28 cellular contexts compared by ENCODE assay signal in the genomic region with DNA sequence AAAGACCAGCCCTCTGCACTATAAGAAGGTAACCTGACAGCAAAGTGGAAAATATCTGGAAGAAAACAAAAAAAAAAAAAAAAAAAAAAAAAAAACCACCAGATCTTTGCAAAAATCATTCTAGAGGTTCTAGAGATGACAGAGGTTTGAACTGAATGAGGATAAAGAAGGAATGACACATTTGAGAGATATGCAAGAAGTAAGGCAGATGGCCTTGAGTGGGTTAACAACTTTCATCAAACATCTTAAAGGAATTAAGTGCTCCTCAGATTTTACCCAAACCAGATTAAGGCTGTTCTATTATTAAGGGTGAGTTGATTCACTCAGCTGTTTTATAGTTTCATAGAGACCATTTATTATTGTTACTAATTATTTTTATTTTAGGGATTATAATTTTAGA.
"Had no signal": no experiment of that assay in that cellular context is flagged by ENCODE, and none has a peak within 500 bp of the region (broad histone marks: within the 10 kb centered on the region; RNA-seq: fewer than 3 reads in every experiment).

No MANE protein-coding gene starts in this region.

- H3K36me3 ChIP-seq: breast epithelium had no signal

- DNase-seq: activated B cell treated with CpG ODN at 0.5 μM for 24 hours; activated CD4-positive, alpha-beta T cell treated with anti-CD3 and anti-CD28 coated beads for 1 hour; activated CD4-positive, alpha-beta T cell treated with anti-CD3 and anti-CD28 coated beads, Interleukin-2, amount 10 ng/mL, durations not matched to agents 24 days and 14 days; activated CD4-positive, alpha-beta T cell treated with anti-CD3 and anti-CD28 coated beads, Interleukin-2, amount 50 U/mL, for 48 hours; activated CD8-positive, alpha-beta memory T cell treated with anti-CD3 and anti-CD28 coated beads, Interleukin-2, amount 10 ng/mL, durations not matched to agents 7 days and 5 days; activated effector memory CD4-positive, alpha-beta T cell treated with anti-CD3 and anti-CD28 coated beads, Interleukin-2, amount 50 U/mL, for 16 hours; activated naive CD4-positive, alpha-beta T cell treated with Interleukin-2 at 50 U/mL for 16 hours; activated naive CD8-positive, alpha-beta T cell treated with anti-CD3 and anti-CD28 coated beads for 36 hours; activated T-cell treated with anti-CD3 and anti-CD28 coated beads, Interleukin-2, amount 50 U/mL, for 24 hours; anterior cingulate cortex; caudate nucleus; KG1; NCI-H1092; NCI-H1417; NCI-H1694; NCI-H2029; NCI-H2107; NCI-H2171 treated with DMSO at 0.1 percent for 48 hours; NCI-H226; NCI-H510A; NCI-H748 treated with DMSO at 0.1 percent for 48 hours; SIG-M5; T-cell; T-helper 2 cell; T1000 had no signal

- H3K27me3 ChIP-seq: breast epithelium had no signal

- FAIRE-seq: TTC549 had no signal

- H3K4me1 Mint-ChIP-seq: activated B cell treated with CpG ODN at 0.5 μM for 24 hours; activated CD4-positive, alpha-beta T cell treated with anti-CD3 and anti-CD28 coated beads, Interleukin-2, amount 10 ng/mL, durations not matched to agents 24 days and 14 days; activated CD8-positive, alpha-beta memory T cell treated with anti-CD3 and anti-CD28 coated beads, Interleukin-2, amount 10 ng/mL, durations not matched to agents 7 days and 5 days; activated naive CD8-positive, alpha-beta T cell treated with anti-CD3 and anti-CD28 coated beads for 36 hours; T-cell had no signal

- H3K9me3 ChIP-seq: breast epithelium had no signal

- H3K9me3 Mint-ChIP-seq: activated B cell treated with CpG ODN at 0.5 μM for 24 hours; activated CD4-positive, alpha-beta T cell treated with anti-CD3 and anti-CD28 coated beads, Interleukin-2, amount 10 ng/mL, durations not matched to agents 24 days and 14 days; activated naive CD8-positive, alpha-beta T cell treated with anti-CD3 and anti-CD28 coated beads for 36 hours; activated T-cell treated with anti-CD3 and anti-CD28 coated beads, Interleukin-2, amount 50 U/mL, for 24 hours; T-cell had no signal

- H3K27ac ChIP-seq: breast epithelium, SK-N-MC had no signal

- H3K27ac Mint-ChIP-seq: activated B cell treated with CpG ODN at 0.5 μM for 24 hours; activated CD4-positive, alpha-beta T cell treated with anti-CD3 and anti-CD28 coated beads, Interleukin-2, amount 10 ng/mL, durations not matched to agents 24 days and 14 days; activated CD8-positive, alpha-beta memory T cell treated with anti-CD3 and anti-CD28 coated beads, Interleukin-2, amount 10 ng/mL, durations not matched to agents 7 days and 5 days; activated naive CD8-positive, alpha-beta T cell treated with anti-CD3 and anti-CD28 coated beads for 36 hours; activated T-cell treated with anti-CD3 and anti-CD28 coated beads, Interleukin-2, amount 50 U/mL, for 24 hours; T-cell had no signal

- H3K4me3 Mint-ChIP-seq: activated B cell treated with CpG ODN at 0.5 μM for 24 hours; activated CD4-positive, alpha-beta T cell treated with anti-CD3 and anti-CD28 coated beads, Interleukin-2, amount 10 ng/mL, durations not matched to agents 24 days and 14 days; activated CD8-positive, alpha-beta memory T cell treated with anti-CD3 and anti-CD28 coated beads, Interleukin-2, amount 10 ng/mL, durations not matched to agents 7 days and 5 days; activated naive CD8-positive, alpha-beta T cell treated with anti-CD3 and anti-CD28 coated beads for 36 hours; activated T-cell treated with anti-CD3 and anti-CD28 coated beads, Interleukin-2, amount 50 U/mL, for 24 hours; T-cell had no signal

- H3K4me1 ChIP-seq: breast epithelium had no signal

- H3K36me3 Mint-ChIP-seq: activated CD8-positive, alpha-beta memory T cell treated with anti-CD3 and anti-CD28 coated beads, Interleukin-2, amount 10 ng/mL, durations not matched to agents 7 days and 5 days; activated naive CD8-positive, alpha-beta T cell treated with anti-CD3 and anti-CD28 coated beads for 36 hours; T-cell had no signal

- H3K4me3 ChIP-seq: breast epithelium, SK-N-MC had no signal
